Comparison of ENCODE assay signal across 28 cellular contexts in genomic region chrX:4435905-4436304, GRCh38.
"Had no signal": no experiment of that assay in that cellular context is flagged by ENCODE, and none has a peak within 500 bp of the region (broad histone marks: within the 10 kb centered on the region; RNA-seq: fewer than 3 reads in every experiment).

No MANE protein-coding gene starts in this region.

- H3K27ac ChIP-seq: heart right ventricle, lower lobe of right lung, pancreas, prostate gland, skin epidermis, spleen, stomach, testis, thyroid gland, transverse colon, upper lobe of left lung, vagina had no signal

- H3K4me1 ChIP-seq: heart right ventricle, lower lobe of right lung, pancreas, prostate gland, spleen, stomach, testis, thyroid gland, transverse colon, upper lobe of left lung, vagina had no signal

- H3K4me1 Mint-ChIP-seq: immature natural killer cell; naive thymus-derived CD4-positive, alpha-beta T cell; stimulated activated memory B cell treated with anti-CD40 and anti-IgM and Interleukin-4, amounts not matched to agents 10 μg/mL and 1 μg/mL and 100 μg/mL, for 72 hours had no signal

- H3K27ac Mint-ChIP-seq: immature natural killer cell; naive thymus-derived CD4-positive, alpha-beta T cell; natural killer cell treated with Interleukin-12 subunit alpha and Interleukin-12 subunit beta and Interleukin-15 and Interleukin-18, amount 100 ng/mL, for 72 hours; stimulated activated memory B cell treated with anti-CD40 and anti-IgM and Interleukin-4, amounts not matched to agents 10 μg/mL and 1 μg/mL and 100 μg/mL, for 72 hours had no signal

- H3K36me3 ChIP-seq: heart right ventricle, lower lobe of right lung, pancreas, prostate gland, spleen, stomach, thyroid gland, transverse colon, upper lobe of left lung, vagina had no signal

- H3K27me3 Mint-ChIP-seq: naive thymus-derived CD4-positive, alpha-beta T cell; natural killer cell treated with Interleukin-12 subunit alpha and Interleukin-12 subunit beta and Interleukin-15 and Interleukin-18, amount 100 ng/mL, for 72 hours; stimulated activated memory B cell treated with anti-CD40 and anti-IgM and Interleukin-4, amounts not matched to agents 10 μg/mL and 1 μg/mL and 100 μg/mL, for 72 hours had no signal

- H3K4me3 ChIP-seq: heart right ventricle, lower lobe of right lung, mucosa of descending colon, pancreas, prostate gland, skin epidermis, spleen, stomach, testis, thyroid gland, transverse colon, upper lobe of left lung, vagina had no signal

- H3K9me3 ChIP-seq: lower lobe of right lung, mucosa of descending colon, pancreas, prostate gland, stomach, testis, thyroid gland, transverse colon, upper lobe of left lung, vagina had no signal

- H3K36me3 Mint-ChIP-seq: immature natural killer cell; naive thymus-derived CD4-positive, alpha-beta T cell; natural killer cell treated with Interleukin-12 subunit alpha and Interleukin-12 subunit beta and Interleukin-15 and Interleukin-18, amount 100 ng/mL, for 72 hours; stimulated activated memory B cell treated with anti-CD40 and anti-IgM and Interleukin-4, amounts not matched to agents 10 μg/mL and 1 μg/mL and 100 μg/mL, for 72 hours had no signal

- H3K4me3 Mint-ChIP-seq: immature natural killer cell; naive thymus-derived CD4-positive, alpha-beta T cell; natural killer cell treated with Interleukin-12 subunit alpha and Interleukin-12 subunit beta and Interleukin-15 and Interleukin-18, amount 100 ng/mL, for 72 hours; stimulated activated memory B cell treated with anti-CD40 and anti-IgM and Interleukin-4, amounts not matched to agents 10 μg/mL and 1 μg/mL and 100 μg/mL, for 72 hours had no signal

- H3K9me3 Mint-ChIP-seq: stimulated activated memory B cell treated with anti-CD40 and anti-IgM and Interleukin-4, amounts not matched to agents 10 μg/mL and 1 μg/mL and 100 μg/mL, for 72 hours had no signal

- H3K27me3 ChIP-seq: heart right ventricle, spleen, stomach, testis, thyroid gland, transverse colon, upper lobe of left lung, vagina had no signal

- DNase-seq: heart right ventricle; hippocampal formation; immature natural killer cell; left ventricle myocardium superior; lower lobe of right lung; mammary epithelial cell; midbrain; mucosa of descending colon; naive thymus-derived CD4-positive, alpha-beta T cell; nucleus accumbens; pancreas; posterior cingulate gyrus; retina; right cardiac atrium; spleen; stimulated activated CD4-positive, alpha-beta T cell treated with anti-CD3 and anti-CD28 coated beads, Interleukin-4, amount 100 ng/mL, for 4 hours; stimulated activated CD8-positive, alpha-beta memory T cell treated with anti-CD3 and anti-CD28 coated beads, Interleukin-4, amount 100 ng/mL, for 48 hours; stimulated activated naive CD4-positive, alpha-beta T cell treated with Interleukin-2 at 50 U/mL for 16 hours; stomach; testis; thyroid gland; transverse colon; upper lobe of left lung had no signal
